ENCODE assay signal across 18 cellular contexts in genomic region chr10:75770634-75771081, GRCh38.
DNase-seq lines count a peak whose midpoint lies in the region; ATAC-seq, FAIRE-seq and TF ChIP-seq lines count a peak whose summit lies in the region.
"Had no signal": no experiment of that assay in that cellular context is flagged by ENCODE, and none has a peak within 500 bp of the region (broad histone marks: within the 10 kb centered on the region; RNA-seq: fewer than 3 reads in every experiment).

No MANE protein-coding gene starts in this region.

- ATAC-seq in omental fat pad (ENCODE audit: low FRiP score) (peak; percentile 58), HG02623 (IDR thresholded peaks at IDR 0.05; ENCODE audit: unreplicated experiment) (no peak)
- ATAC-seq: activated CD4-positive, CD25-positive, alpha-beta regulatory T cell treated with anti-CD3 and anti-CD28 coated beads, Interleukin-2, amount 50 U/mL, for 24 hours; PC-3 had no signal

- DNase-seq in amniotic epithelial cell (ENCODE audit: low read depth) (peak; percentile 74), fibroblast of the aortic adventitia (ENCODE audit: low read depth) (peak; percentile 75), omental fat pad (ENCODE audit: low spot score) (no peak), NCI-H1694 treated with DMSO at 0.1 percent for 48 hours (lab: John Stamatoyannopoulos, UW) (no peak), H54 (ENCODE audit: insufficient read length, low spot score) (no peak)
- DNase-seq in activated CD4-positive, alpha-beta memory T cell treated with anti-CD3 and anti-CD28 coated beads for 36 hours: no peak
- DNase-seq: NCI-H1105; NCI-H82; ovary; PC-3; stimulated activated CD4-positive, alpha-beta T cell treated with anti-CD3 and anti-CD28 coated beads, Interleukin-4, amount 100 ng/mL, for 24 hours; substantia nigra; T-helper 9 cell had no signal

- intact Hi-C loops in activated CD4-positive, alpha-beta memory T cell treated with anti-CD3 and anti-CD28 coated beads for 36 hours (cut with micrococcal nuclease): no loop called here

- no peaks in the 10 kb centered on the region for H3K27me3 Mint-ChIP-seq in activated CD4-positive, alpha-beta memory T cell treated with anti-CD3 and anti-CD28 coated beads for 36 hours

- CTCF ChIA-PET in activated CD4-positive, alpha-beta memory T cell treated with anti-CD3 and anti-CD28 coated beads for 36 hours (lab: Charles Lee): no interaction called here

- peaks cover 12% of the 10 kb centered on the region for H3K4me1 Mint-ChIP-seq in activated CD4-positive, alpha-beta memory T cell treated with anti-CD3 and anti-CD28 coated beads for 36 hours (ENCODE audit: low read depth)

- H3K4me3 Mint-ChIP-seq in activated CD4-positive, alpha-beta memory T cell treated with anti-CD3 and anti-CD28 coated beads for 36 hours: no peak overlapping the region

- TF ChIP-seq POLR2A in H54 (IDR thresholded peaks at IDR 0.05; ENCODE audit: low read depth, low read length): no peak

- FAIRE-seq in H54 (lab: Jason Lieb, UNC): no peak

- no peaks in the 10 kb centered on the region for H3K9me3 Mint-ChIP-seq in activated CD4-positive, alpha-beta memory T cell treated with anti-CD3 and anti-CD28 coated beads for 36 hours

- POLR2A ChIA-PET in activated CD4-positive, alpha-beta memory T cell treated with anti-CD3 and anti-CD28 coated beads for 36 hours (lab: Charles Lee): no interaction called here

- no peak overlapping the region for H3K27ac Mint-ChIP-seq in activated CD4-positive, alpha-beta memory T cell treated with anti-CD3 and anti-CD28 coated beads for 36 hours

- H3K36me3 Mint-ChIP-seq in activated CD4-positive, alpha-beta memory T cell treated with anti-CD3 and anti-CD28 coated beads for 36 hours: no peaks in the 10 kb centered on the region

- TF ChIP-seq CTCF in fibroblast of the aortic adventitia (IDR thresholded peaks at IDR 0.05; ENCODE audit: insufficient read depth, low read length) (no peak), omental fat pad (IDR thresholded peaks at IDR 0.05) (no peak)

- no peak overlapping the region for H3K4me3 ChIP-seq in fibroblast of the aortic adventitia (ENCODE audit: low read depth, low read length)
- H3K4me3 ChIP-seq: BLaER1, cardiac muscle cell, ovary, smooth muscle cell had no signal

Comparison
In these comparisons a context has a peak if more than half of its experiments do, and no peak if none do; other contexts are left out.
1. DNase-seq: peak in amniotic epithelial cell (single experiment) and fibroblast of the aortic adventitia (single experiment); none in omental fat pad (single experiment), NCI-H1694 treated with DMSO at 0.1 percent for 48 hours (single experiment), H54 (single experiment) and activated CD4-positive, alpha-beta memory T cell treated with anti-CD3 and anti-CD28 coated beads for 36 hours (single experiment).